Comparison of ENCODE assay signal across 12 cellular contexts in the genomic region with DNA sequence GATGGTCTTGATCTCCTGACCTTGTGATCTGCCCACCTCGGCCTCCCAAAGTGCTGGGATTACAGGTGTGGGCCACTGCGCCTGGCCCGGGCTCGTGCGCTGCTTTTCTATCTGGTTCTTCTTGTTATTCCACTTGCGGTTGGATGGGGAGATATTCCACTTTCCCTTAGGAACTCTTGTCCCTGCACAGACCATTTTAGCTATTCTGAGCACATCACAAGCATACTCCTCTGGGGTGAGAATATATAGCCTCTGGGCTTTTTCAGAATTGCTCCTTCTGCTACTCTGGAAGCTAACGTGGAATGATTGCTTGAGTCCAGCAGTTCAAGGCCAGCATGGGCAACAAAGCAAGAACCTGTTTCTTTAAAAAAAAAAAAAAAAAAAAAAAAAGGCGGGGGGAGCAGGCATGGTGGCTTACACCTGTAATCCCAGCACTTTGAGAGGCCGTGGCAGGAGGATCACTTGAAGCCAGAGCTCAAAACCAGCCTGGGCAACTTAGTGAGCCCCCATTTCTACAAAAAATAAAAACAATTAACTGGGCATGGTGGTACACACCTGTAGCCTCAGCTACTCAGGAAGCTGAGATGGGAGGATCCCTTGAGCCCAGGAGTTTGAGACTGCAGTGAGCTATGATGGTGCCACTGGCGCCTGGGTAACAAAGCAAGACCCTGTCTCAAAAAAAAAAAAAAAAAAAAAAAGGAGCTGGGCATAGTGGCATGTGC. TPM values are rescaled to one million over a fixed set of nuclear protein-coding genes. Genes with fewer than 3 reads are reported as not detected.
DNase-seq lines count a peak whose midpoint lies in the region; ATAC-seq and TF ChIP-seq lines count a peak whose summit lies in the region.
"Had no signal": no experiment of that assay in that cellular context is flagged by ENCODE, and none has a peak within 500 bp of the region (broad histone marks: within the 10 kb centered on the region; RNA-seq: fewer than 3 reads in every experiment).

No MANE protein-coding gene starts in this region.

- peak overlapping the region; percentile 40; the same call in 1 of the 2 replicates for H3K9ac ChIP-seq in iPS-20b (ENCODE audit: low read depth, low read length)

- TF ChIP-seq CTCF in AG04450 (IDR thresholded peaks at IDR 0.05; ENCODE audit: low read depth, low read length) (no peak), PC-9 (conservative IDR thresholded peaks at IDR 0.05) (no peak)

- POLR2A ChIA-PET in AG04450 (lab: Yijun Ruan, JAX), result interaction anchor here (0.6 to 2.6 kb wide), 7 partner anchors 10 to 49 kb away, joined by 3 to 72 read pairs (median 4); a partner anchor contains a TSS
- POLR2A ChIA-PET in PC-9 (lab: Charles Lee; ENCODE audit: unreplicated experiment), result interaction anchor here (0.6 to 0.7 kb wide), 4 partner anchors 13 to 544 kb away, joined by 3 to 12 read pairs (median 6); no protein-coding TSS in a partner anchor
- POLR2A ChIA-PET in naive thymus-derived CD4-positive, alpha-beta T cell (lab: Charles Lee), result interaction anchor here (1.1 kb wide), 1 partner anchor 12 kb away, joined by 3 read pairs; no protein-coding TSS in a partner anchor

- H4K20me1 ChIP-seq in PC-9 (ENCODE audit: insufficient read depth), result no peaks in the 10 kb centered on the region

- ATAC-seq in HG02610 (IDR thresholded peaks at IDR 0.05; ENCODE audit: unreplicated experiment), result no peak
- no peak for ATAC-seq in left lobe of liver
- no peak for ATAC-seq in naive thymus-derived CD4-positive, alpha-beta T cell
- ATAC-seq: T-cell had no signal

- no peaks in the 10 kb centered on the region for H3K27me3 ChIP-seq in AG04450 (ENCODE audit: control insufficient read depth, insufficient read depth, low read length)
- H3K27me3 ChIP-seq in PC-9 (ENCODE audit: insufficient read depth, low read depth), result no peaks in the 10 kb centered on the region
- no peaks in the 10 kb centered on the region for H3K27me3 ChIP-seq in iPS-20b (ENCODE audit: insufficient read depth, low read length)
- no peaks in the 10 kb centered on the region for H3K27me3 ChIP-seq in naive thymus-derived CD4-positive, alpha-beta T cell (ENCODE audit: control insufficient read depth in 2 of 2, insufficient read depth in 2 of 2, low read length in 2 of 2)

- H3K4me3 Mint-ChIP-seq in naive thymus-derived CD4-positive, alpha-beta T cell, result no peak overlapping the region
- H3K4me3 Mint-ChIP-seq: T-cell had no signal

- TSS peak; percentile 21 for BruUV-seq in PC-9 (replicated peaks; lab: Mats Ljungman, UMichigan)

- peaks cover 0 to 14% (median 0%) of the 10 kb centered on the region in 5 donors for H3K36me3 Mint-ChIP-seq in naive thymus-derived CD4-positive, alpha-beta T cell

- no peaks in the 10 kb centered on the region for H3K27me3 Mint-ChIP-seq in naive thymus-derived CD4-positive, alpha-beta T cell
- H3K27me3 Mint-ChIP-seq: T-cell had no signal

- H3K79me2 ChIP-seq in PC-9 (ENCODE audit: low read depth), result no peaks in the 10 kb centered on the region

- CTCF ChIA-PET in AG04450 (lab: Charles Lee), result interaction anchor here (0.6 to 4.0 kb wide), 9 partner anchors 9 to 177 kb away, joined by 3 to 29 read pairs (median 5); a partner anchor contains a TSS
- CTCF ChIA-PET in PC-9 (lab: Charles Lee), result interaction anchor here (0.6 to 0.7 kb wide), 6 partner anchors 177 to 886 kb away, joined by 3 to 19 read pairs (median 5); a partner anchor contains a TSS
- CTCF ChIA-PET in naive thymus-derived CD4-positive, alpha-beta T cell (lab: Charles Lee), result no interaction called here

- H3K4me2 ChIP-seq in PC-9, result peak overlapping the region; percentile 69

- intact Hi-C loops in PC-9 (cut with micrococcal nuclease; ENCODE audit: unreplicated experiment), result no loop called here
- intact Hi-C loops in naive thymus-derived CD4-positive, alpha-beta T cell (cut with micrococcal nuclease), result no loop called here

- H3K4me1 ChIP-seq in PC-9 (replicated peaks; ENCODE audit: insufficient read depth), result peaks cover 23% of the 10 kb centered on the region
- H3K4me1 ChIP-seq in iPS-20b (ENCODE audit: insufficient read depth, low read length), result peaks cover 7% of the 10 kb centered on the region; the same call in 1 of the 2 replicates
- no peaks in the 10 kb centered on the region for H3K4me1 ChIP-seq in naive thymus-derived CD4-positive, alpha-beta T cell (ENCODE audit: control insufficient read depth in 2 of 2, insufficient read depth in 2 of 2, low read length in 2 of 2)

- peaks cover 0 to 2% (median 0%) of the 10 kb centered on the region in 11 donors for H3K9me3 Mint-ChIP-seq in naive thymus-derived CD4-positive, alpha-beta T cell
- H3K9me3 Mint-ChIP-seq: T-cell had no signal

- DNase-seq in AG04450 (ENCODE audit: low read depth, low spot score) (no peak), PC-9 (no peak), epidermal melanocyte (ENCODE audit: insufficient read length, low spot score) (no peak), left lobe of liver (ENCODE audit: low spot score) (no peak)
- no peak for DNase-seq in naive thymus-derived CD4-positive, alpha-beta T cell
- DNase-seq: activated CD4-positive, CD25-positive, alpha-beta regulatory T cell treated with anti-CD3 and anti-CD28 coated beads, Interleukin-2, amount 50 U/mL, for 72 hours; NCI-H1105 treated with DMSO at 0.1 percent for 48 hours; NCI-H226; T-cell had no signal

- H3K36me3 ChIP-seq in PC-9 (ENCODE audit: low read depth) (no peaks in the 10 kb centered on the region), iPS-20b (ENCODE audit: insufficient read depth, low read depth, low read length) (peaks cover 15% of the 10 kb centered on the region; the same call in 1 of the 2 replicates)
- H3K36me3 ChIP-seq in naive thymus-derived CD4-positive, alpha-beta T cell (ENCODE audit: control insufficient read depth in 2 of 3, insufficient read depth in 3 of 3, low read length in 3 of 3), result no peaks in the 10 kb centered on the region

- H3K4me1 Mint-ChIP-seq in naive thymus-derived CD4-positive, alpha-beta T cell, result peaks cover 5 to 12% (median 10%) of the 10 kb centered on the region in 7 donors

- H3K27ac ChIP-seq in AG04450 (ENCODE audit: low read depth, low read length), result peak overlapping the region; percentile 94
- peak overlapping the region; percentile 96 for H3K27ac ChIP-seq in PC-9
- no peak overlapping the region for H3K27ac ChIP-seq in iPS-20b (ENCODE audit: low read length)
- peak overlapping the region in 19 of 21 experiments; percentile 45 to 81 (median 72) for H3K27ac ChIP-seq in skin epidermis
- H3K27ac ChIP-seq in naive thymus-derived CD4-positive, alpha-beta T cell (ENCODE audit: low read depth, low read length), result no peak overlapping the region

- H3K9me3 ChIP-seq in AG04450 (ENCODE audit: control insufficient read depth, insufficient read depth, low read length) (no peaks in the 10 kb centered on the region), PC-9 (ENCODE audit: insufficient read depth, low read depth) (no peaks in the 10 kb centered on the region), iPS-20b (ENCODE audit: insufficient read depth, low read depth, low read length) (no peaks in the 10 kb centered on the region)
- H3K9me3 ChIP-seq in naive thymus-derived CD4-positive, alpha-beta T cell (ENCODE audit: control insufficient read depth in 2 of 3, low read length in 3 of 3), result no peaks in the 10 kb centered on the region

- peaks cover 24% of the 10 kb centered on the region for H3F3A ChIP-seq in PC-9 (ENCODE audit: insufficient read depth, low read depth)

- H3K4me3 ChIP-seq in AG04450 (ENCODE audit: low read depth, low read length) (no peak overlapping the region), PC-9 (no peak overlapping the region), iPS-20b (ENCODE audit: low read length) (no peak overlapping the region), skin epidermis (no peak overlapping the region)
- H3K4me3 ChIP-seq in naive thymus-derived CD4-positive, alpha-beta T cell (ENCODE audit: low read length), result no peak overlapping the region

- no peaks in the 10 kb centered on the region for H3K9me2 ChIP-seq in PC-9 (ENCODE audit: insufficient read depth)

- H2AFZ ChIP-seq in PC-9, result no peak overlapping the region

- no peak overlapping the region for H3K27ac Mint-ChIP-seq in naive thymus-derived CD4-positive, alpha-beta T cell

RNA-seq across cellular contexts. Expression of a gene that starts 11.9 kb away (rescaled TPM):
- polyA plus RNA-seq in AG04450 (2011; rRNA removed), result 155 and 233 TPM in 2 replicates
- polyA minus RNA-seq in AG04450 (2011; rRNA and poly(A)+ RNA removed), result 211 and 249 TPM in 2 replicates
- 526 and 559 TPM in 2 replicates for total RNA-seq in PC-9 (2021)
- total RNA-seq in left lobe of liver, result 51.2 TPM
- 100 to 1,000 TPM in 1 of 5 experiments, 10 to 100 TPM in 4; 42.0 to 110 (median 48.5) TPM for total RNA-seq in naive thymus-derived CD4-positive, alpha-beta T cell
- polyA plus RNA-seq in naive thymus-derived CD4-positive, alpha-beta T cell, result 10 to 100 TPM; 45.8 to 47.0 TPM

RNA-seq across cellular contexts. Expression of a gene that starts 43.3 kb away (rescaled TPM):
- 10.5 and 11.4 TPM in 2 replicates for polyA plus RNA-seq in AG04450 (2011; rRNA removed)
- polyA minus RNA-seq in AG04450 (2011; rRNA and poly(A)+ RNA removed), result 3.0 and 3.7 TPM in 2 replicates
- 28.5 and 35.9 TPM in 2 replicates for total RNA-seq in PC-9 (2021)
- 9.7 TPM for total RNA-seq in left lobe of liver
- 10 to 100 TPM in 2 of 5 experiments, 1 to 10 TPM in 3; 5.4 to 13.0 (median 9.8) TPM for total RNA-seq in naive thymus-derived CD4-positive, alpha-beta T cell
- 10 to 100 TPM in 1 of 2 donors, 1 to 10 TPM in 1; 8.7 to 13.2 TPM for polyA plus RNA-seq in naive thymus-derived CD4-positive, alpha-beta T cell

Comparison
In these comparisons a context has a peak if more than half of its experiments do, and no peak if none do; other contexts are left out.
1. H3K27ac ChIP-seq: peak in AG04450 (single experiment), PC-9 (single experiment) and skin epidermis (19 of 21); none in iPS-20b (single experiment) and naive thymus-derived CD4-positive, alpha-beta T cell (single experiment).